ENCODE assay signal across 21 cellular contexts in the genomic region with DNA sequence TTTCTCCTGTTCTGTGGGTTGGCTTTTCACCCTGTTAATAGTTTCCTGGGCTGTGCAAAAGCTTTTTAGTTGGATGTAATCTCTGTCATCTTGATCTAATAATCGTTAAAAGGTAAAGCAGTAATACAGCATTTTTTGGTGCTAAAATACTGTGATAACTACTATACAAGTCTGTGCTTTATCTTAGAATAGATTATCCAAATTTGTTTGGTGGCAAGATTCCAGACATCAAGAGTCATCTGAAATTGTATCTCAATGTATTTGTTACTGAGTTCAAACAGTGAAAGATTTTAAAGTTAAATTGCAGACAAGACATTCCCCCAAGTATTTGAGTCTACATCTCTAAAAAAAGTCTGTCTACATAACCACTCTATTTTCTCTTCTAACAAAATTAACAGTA.
"Had no signal": no experiment of that assay in that cellular context is flagged by ENCODE, and none has a peak within 500 bp of the region (broad histone marks: within the 10 kb centered on the region; RNA-seq: fewer than 3 reads in every experiment).

No MANE protein-coding gene starts in this region.

- H3K27me3 ChIP-seq: ascending aorta, heart right ventricle, tibial nerve, uterus had no signal

- H3K27me3 Mint-ChIP-seq: activated CD4-positive, alpha-beta T cell treated with anti-CD3 and anti-CD28 coated beads, Interleukin-2, amount 10 ng/mL, durations not matched to agents 24 days and 14 days; activated CD8-positive, alpha-beta T cell treated with anti-CD3 and anti-CD28 coated beads for 36 hours; activated T-helper 17 cell treated with anti-CD3 and anti-CD28 coated beads, Interleukin-2, amount 50 U/mL, for 72 hours; natural killer cell treated with Interleukin-12 subunit alpha and Interleukin-12 subunit beta and Interleukin-15 and Interleukin-18, amount 100 ng/mL, for 72 hours; stimulated activated naive CD8-positive, alpha-beta T cell treated with anti-CD3 and anti-CD28 coated beads, Interleukin-15, Interleukin-2, amounts not matched to agents 100 ng/mL and 50 ng/mL, for 24 hours had no signal

- H3K9me3 ChIP-seq: ascending aorta, heart right ventricle, left ventricle myocardium inferior, tibial nerve, uterus had no signal

- H3K4me3 Mint-ChIP-seq: activated CD4-positive, alpha-beta T cell treated with anti-CD3 and anti-CD28 coated beads, Interleukin-2, amount 10 ng/mL, durations not matched to agents 24 days and 14 days; activated CD8-positive, alpha-beta T cell treated with anti-CD3 and anti-CD28 coated beads for 36 hours; activated T-helper 17 cell treated with anti-CD3 and anti-CD28 coated beads, Interleukin-2, amount 50 U/mL, for 72 hours; immature natural killer cell; natural killer cell treated with Interleukin-12 subunit alpha and Interleukin-12 subunit beta and Interleukin-15 and Interleukin-18, amount 100 ng/mL, for 72 hours; stimulated activated naive CD8-positive, alpha-beta T cell treated with anti-CD3 and anti-CD28 coated beads, Interleukin-15, Interleukin-2, amounts not matched to agents 100 ng/mL and 50 ng/mL, for 24 hours had no signal

- FAIRE-seq: bronchial epithelial cell had no signal

- H3K4me1 ChIP-seq: ascending aorta, uterus had no signal

- ATAC-seq: activated CD8-positive, alpha-beta T cell treated with anti-CD3 and anti-CD28 coated beads for 36 hours; activated T-helper 17 cell treated with anti-CD3 and anti-CD28 coated beads, Interleukin-2, amount 50 U/mL, for 72 hours; heart right ventricle; natural killer cell treated with Interleukin-12 subunit alpha and Interleukin-12 subunit beta and Interleukin-15 and Interleukin-18, amount 100 ng/mL, for 72 hours had no signal

- H3K27ac Mint-ChIP-seq: activated CD4-positive, alpha-beta T cell treated with anti-CD3 and anti-CD28 coated beads, Interleukin-2, amount 10 ng/mL, durations not matched to agents 24 days and 14 days; activated CD8-positive, alpha-beta T cell treated with anti-CD3 and anti-CD28 coated beads for 36 hours; stimulated activated naive CD8-positive, alpha-beta T cell treated with anti-CD3 and anti-CD28 coated beads, Interleukin-15, Interleukin-2, amounts not matched to agents 100 ng/mL and 50 ng/mL, for 24 hours had no signal

- H3K36me3 Mint-ChIP-seq: immature natural killer cell had no signal

- H3K4me3 ChIP-seq: ascending aorta, heart right ventricle, left ventricle myocardium inferior, tibial nerve, uterus had no signal

- H3K27ac ChIP-seq: ascending aorta, heart right ventricle, left ventricle myocardium inferior, tibial nerve, uterus had no signal

- H3K9me3 Mint-ChIP-seq: activated CD4-positive, alpha-beta T cell treated with anti-CD3 and anti-CD28 coated beads, Interleukin-2, amount 10 ng/mL, durations not matched to agents 24 days and 14 days; activated CD8-positive, alpha-beta T cell treated with anti-CD3 and anti-CD28 coated beads for 36 hours; activated T-helper 17 cell treated with anti-CD3 and anti-CD28 coated beads, Interleukin-2, amount 50 U/mL, for 72 hours; immature natural killer cell; natural killer cell treated with Interleukin-12 subunit alpha and Interleukin-12 subunit beta and Interleukin-15 and Interleukin-18, amount 100 ng/mL, for 72 hours; stimulated activated naive CD8-positive, alpha-beta T cell treated with anti-CD3 and anti-CD28 coated beads, Interleukin-15, Interleukin-2, amounts not matched to agents 100 ng/mL and 50 ng/mL, for 24 hours had no signal

- DNase-seq: activated CD4-positive, alpha-beta T cell treated with anti-CD3 and anti-CD28 coated beads, Interleukin-2, amount 10 ng/mL, durations not matched to agents 24 days and 14 days; activated CD8-positive, alpha-beta T cell treated with anti-CD3 and anti-CD28 coated beads for 36 hours; activated naive CD4-positive, alpha-beta T cell treated with Interleukin-2 at 50 U/mL for 16 hours; activated T-cell treated with anti-CD3 and anti-CD28 coated beads, Interleukin-2, amount 50 U/mL, for 1 hour; effector CD4-positive, alpha-beta T cell; heart right ventricle; immature natural killer cell; kidney glomerular epithelial cell; left ventricle myocardium inferior; mammary epithelial cell; posterior cingulate gyrus; stimulated activated CD4-positive, alpha-beta T cell treated with anti-CD3 and anti-CD28 coated beads, Interleukin-12 subunit alpha, Interleukin-12 subunit beta, amount 100 ng/mL, for 4 hours; stimulated activated CD4-positive, alpha-beta T cell treated with anti-CD3 and anti-CD28 coated beads, Interleukin-1b, Interleukin-23, amount 100 ng/mL, for 48 hours; stimulated activated CD8-positive, alpha-beta memory T cell treated with anti-CD3 and anti-CD28 coated beads, Interleukin-4, amount 100 ng/mL, for 48 hours; uterus had no signal

- H3K36me3 ChIP-seq: ascending aorta, heart right ventricle, left ventricle myocardium inferior, tibial nerve, uterus had no signal
